Comparison of ENCODE assay signal across 13 cellular contexts in the genomic region with DNA sequence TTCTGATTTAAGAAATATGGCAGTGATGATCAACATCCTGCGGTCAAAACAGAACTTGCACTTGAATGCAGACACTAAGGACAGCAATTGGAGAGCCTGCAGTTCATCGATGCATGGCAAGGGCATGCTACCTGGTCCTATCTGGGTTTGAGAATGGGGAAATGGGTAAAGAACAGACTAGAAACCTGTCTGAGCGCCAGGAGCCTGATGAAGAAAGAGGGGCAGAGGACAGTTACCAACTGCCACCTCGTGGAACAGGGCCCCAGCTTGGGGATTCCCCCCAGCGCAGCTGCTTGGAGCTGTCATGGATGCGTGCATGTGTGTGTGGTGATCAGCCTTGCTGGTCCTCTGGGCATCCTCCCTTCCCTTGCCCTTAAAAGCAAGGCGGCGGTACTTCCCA. TPM values are rescaled to one million over a fixed set of nuclear protein-coding genes. Genes with fewer than 3 reads are reported as not detected.
DNase-seq lines count a peak whose midpoint lies in the region; ATAC-seq and TF ChIP-seq lines count a peak whose summit lies in the region.
"Had no signal": no experiment of that assay in that cellular context is flagged by ENCODE, and none has a peak within 500 bp of the region (broad histone marks: within the 10 kb centered on the region; RNA-seq: fewer than 3 reads in every experiment).

No MANE protein-coding gene starts in this region.

- DNase-seq in effector memory CD8-positive, alpha-beta T cell = no peak
- DNase-seq in lower lobe of right lung (no peak), superior temporal gyrus (ENCODE audit: extremely low spot score) (no peak), Calu3 (no peak)
- DNase-seq: activated T-cell treated with anti-CD3 and anti-CD28 coated beads, Interleukin-2, amount 50 U/mL, for 1 hour; brain microvascular endothelial cell; COR-L47 had no signal

- H3K4me1 ChIP-seq in lower lobe of right lung = no peaks in the 10 kb centered on the region
- H3K4me1 ChIP-seq: upper lobe of left lung had no signal

- H3K9me3 Mint-ChIP-seq in effector memory CD8-positive, alpha-beta T cell = no peaks in the 10 kb centered on the region
- H3K9me3 Mint-ChIP-seq in Calu3 (ENCODE audit: low read depth, unreplicated experiment) = peaks cover 3% of the 10 kb centered on the region

- ATAC-seq in GM18505 (IDR thresholded peaks at IDR 0.05; ENCODE audit: unreplicated experiment) = peak; percentile 40
- peak; percentile 52 for ATAC-seq in GM19395 (IDR thresholded peaks at IDR 0.05; ENCODE audit: unreplicated experiment)
- ATAC-seq in HG03045 (IDR thresholded peaks at IDR 0.05; ENCODE audit: unreplicated experiment) = peak; percentile 51
- peak; percentile 31 for ATAC-seq in effector memory CD8-positive, alpha-beta T cell (replicated peaks)
- no peak for ATAC-seq in lower lobe of right lung
- no peak for ATAC-seq in GM21528 (IDR thresholded peaks at IDR 0.05; ENCODE audit: low FRiP score, unreplicated experiment)
- ATAC-seq: HCT116 had no signal

- H3K27ac Mint-ChIP-seq in effector memory CD8-positive, alpha-beta T cell = peak overlapping the region; percentile 69 to 77
- H3K27ac Mint-ChIP-seq in Calu3 (ENCODE audit: unreplicated experiment) = no peak overlapping the region

- no peaks in the 10 kb centered on the region for H3K27me3 Mint-ChIP-seq in effector memory CD8-positive, alpha-beta T cell
- peaks cover 37% of the 10 kb centered on the region for H3K27me3 Mint-ChIP-seq in Calu3 (ENCODE audit: unreplicated experiment)

- intact Hi-C loops in lower lobe of right lung (cut with DNase I) (no loop called here), Calu3 (cut with micrococcal nuclease; ENCODE audit: unreplicated experiment) (no loop called here)

- peaks cover 9 to 19% of the 10 kb centered on the region in 2 donors for H3K4me1 Mint-ChIP-seq in effector memory CD8-positive, alpha-beta T cell (ENCODE audit: low read depth in 2 of 2)
- no peaks in the 10 kb centered on the region for H3K4me1 Mint-ChIP-seq in Calu3 (ENCODE audit: low read depth, unreplicated experiment)

- no peak overlapping the region for H3K4me3 Mint-ChIP-seq in effector memory CD8-positive, alpha-beta T cell
- H3K4me3 Mint-ChIP-seq in Calu3 (ENCODE audit: low read depth, unreplicated experiment) = no peak overlapping the region

- H3K4me3 ChIP-seq in lower lobe of right lung = no peak overlapping the region
- H3K4me3 ChIP-seq: upper lobe of left lung had no signal

- no peak overlapping the region for H3K27ac ChIP-seq in lower lobe of right lung
- H3K27ac ChIP-seq: brain microvascular endothelial cell, upper lobe of left lung had no signal

- H3K9me3 ChIP-seq in lower lobe of right lung = no peaks in the 10 kb centered on the region
- H3K9me3 ChIP-seq: upper lobe of left lung had no signal

- no peak for TF ChIP-seq CTCF in lower lobe of right lung (IDR thresholded peaks at IDR 0.05)
- no peak for TF ChIP-seq CTCF in Calu3 (IDR thresholded peaks at IDR 0.05; ENCODE audit: unreplicated experiment)

- H3K36me3 Mint-ChIP-seq in effector memory CD8-positive, alpha-beta T cell (ENCODE audit: insufficient read depth) = peaks cover 61% of the 10 kb centered on the region
- no peaks in the 10 kb centered on the region for H3K36me3 Mint-ChIP-seq in Calu3 (ENCODE audit: insufficient read depth, unreplicated experiment)

- BruUV-seq in Calu3 (replicated peaks; lab: Mats Ljungman, UMichigan) = no TSS peak

- no peaks in the 10 kb centered on the region for H3K27me3 ChIP-seq in lower lobe of right lung (ENCODE audit: low read depth)
- H3K27me3 ChIP-seq: brain microvascular endothelial cell, upper lobe of left lung had no signal

- no peaks in the 10 kb centered on the region for H3K36me3 ChIP-seq in lower lobe of right lung

- CTCF ChIA-PET in Calu3 (lab: Charles Lee) = no interaction called here

- peak; percentile 20 for TF ChIP-seq POLR2A in GM18505 (IDR thresholded peaks at IDR 0.05; ENCODE audit: borderline replicate concordance, extremely low read depth, insufficient read depth, insufficient read length)

RNA-seq across cellular contexts. Expression of a gene that starts 30.2 kb away (rescaled TPM):
- total RNA-seq in lower lobe of right lung (7.3 TPM), Calu3 (2022) (17.8 and 18.0 TPM in 2 replicates)

RNA-seq across cellular contexts. Expression of a gene that starts 56.5 kb away (rescaled TPM):
- total RNA-seq in lower lobe of right lung = 21.7 TPM
- total RNA-seq in Calu3 (2022) = 7.7 and 8.5 TPM in 2 replicates

Comparison
In these comparisons a context has a peak if more than half of its experiments do, and no peak if none do; other contexts are left out.
1. ATAC-seq: peak in GM18505 (single experiment), GM19395 (single experiment), HG03045 (single experiment) and effector memory CD8-positive, alpha-beta T cell (single experiment); none in lower lobe of right lung (0 of 2) and GM21528 (single experiment).